ENCODE assay signal across 35 cellular contexts in the genomic region with DNA sequence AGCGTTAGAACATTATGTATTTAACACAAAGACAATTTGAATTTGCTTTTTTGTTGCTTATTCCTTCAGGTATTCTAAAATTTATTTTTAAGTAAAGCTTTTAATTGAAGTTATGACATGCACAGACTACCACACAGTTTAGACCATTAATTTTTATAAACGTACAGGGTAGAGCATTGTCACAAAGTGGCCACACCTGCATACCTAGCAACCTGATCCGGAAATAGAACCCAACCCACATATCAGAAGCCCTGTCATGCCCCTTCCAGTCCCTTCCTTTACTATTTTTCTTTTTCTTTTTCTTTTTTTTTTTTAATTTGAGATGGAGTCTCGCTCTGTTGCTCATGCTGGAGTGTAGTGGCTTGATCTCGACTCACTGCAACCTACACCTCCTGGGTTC. TPM values are rescaled to one million over a fixed set of nuclear protein-coding genes. Genes with fewer than 3 reads are reported as not detected.
"Had no signal": no experiment of that assay in that cellular context is flagged by ENCODE, and none has a peak within 500 bp of the region (broad histone marks: within the 10 kb centered on the region; RNA-seq: fewer than 3 reads in every experiment).

No MANE protein-coding gene starts in this region.

- H3K4me1 ChIP-seq: ascending aorta had no signal

- H3K9me3 Mint-ChIP-seq: activated CD4-positive, alpha-beta memory T cell treated with anti-CD3 and anti-CD28 coated beads for 36 hours; activated CD4-positive, alpha-beta T cell treated with anti-CD3 and anti-CD28 coated beads, Interleukin-2, amount 10 ng/mL, durations not matched to agents 24 days and 14 days; activated CD8-positive, alpha-beta T cell treated with anti-CD3 and anti-CD28 coated beads for 36 hours; activated naive CD4-positive, alpha-beta T cell treated with anti-CD3 and anti-CD28 coated beads, Interleukin-2, amount 10 ng/mL, durations not matched to agents 7 days and 5 days; activated naive CD4-positive, alpha-beta T cell treated with anti-CD3 and anti-CD28 coated beads, Interleukin-2, amount 50 U/mL, for 24 hours; activated naive CD8-positive, alpha-beta T cell treated with anti-CD3 and anti-CD28 coated beads, Interleukin-2, amount 10 ng/mL, durations not matched to agents 7 days and 5 days; activated naive CD8-positive, alpha-beta T cell treated with anti-CD3 and anti-CD28 coated beads, Interleukin-2, amount 50 U/mL, for 24 hours; activated T-cell treated with anti-CD3 and anti-CD28 coated beads, Interleukin-2, amount 50 U/mL, for 24 hours; activated T-helper 2 cell treated with anti-CD3 and anti-CD28 coated beads, Interferon-gamma antibody, Interleukin-2, Interleukin-4, amounts not matched to agents 10 μg/mL and 5 μg/mL and 100 μg/mL, durations not matched to agents 14 hours and 24 hours and 36 hours; central memory CD8-positive, alpha-beta T cell; T-helper 1 cell treated with Interleukin-12 subunit alpha and Interleukin-12 subunit beta and Interleukin-4 antibody, amounts not matched to agents 30 μg/mL and 1 μg/mL, for 36 hours; T-helper 2 cell treated with Interferon-gamma antibody and Interleukin-4, amounts not matched to agents 5 μg/mL and 100 μg/mL, for 36 hours had no signal

- H3K27me3 Mint-ChIP-seq: activated B cell treated with CpG ODN at 0.5 μM for 24 hours; activated CD4-positive, alpha-beta memory T cell treated with anti-CD3 and anti-CD28 coated beads for 36 hours; activated naive CD4-positive, alpha-beta T cell treated with anti-CD3 and anti-CD28 coated beads, Interleukin-2, amount 50 U/mL, for 24 hours; activated naive CD8-positive, alpha-beta T cell; activated naive CD8-positive, alpha-beta T cell treated with anti-CD3 and anti-CD28 coated beads, Interleukin-2, amount 50 U/mL, for 24 hours; activated T-cell treated with anti-CD3 and anti-CD28 coated beads, Interleukin-2, amount 50 U/mL, for 24 hours; central memory CD8-positive, alpha-beta T cell had no signal

- H3K4me3 ChIP-seq: ascending aorta, cardiac muscle cell had no signal

- H3K9me3 ChIP-seq: ascending aorta had no signal

- H3K36me3 Mint-ChIP-seq: activated CD4-positive, alpha-beta memory T cell treated with anti-CD3 and anti-CD28 coated beads for 36 hours; activated naive CD4-positive, alpha-beta T cell treated with anti-CD3 and anti-CD28 coated beads, Interleukin-2, amount 10 ng/mL, durations not matched to agents 7 days and 5 days; activated naive CD4-positive, alpha-beta T cell treated with anti-CD3 and anti-CD28 coated beads, Interleukin-2, amount 50 U/mL, for 24 hours; activated naive CD8-positive, alpha-beta T cell; activated naive CD8-positive, alpha-beta T cell treated with anti-CD3 and anti-CD28 coated beads, Interleukin-2, amount 10 ng/mL, durations not matched to agents 7 days and 5 days had no signal

- H3K27ac ChIP-seq: ascending aorta, cardiac muscle cell, VCaP had no signal

- ATAC-seq: activated CD8-positive, alpha-beta T cell treated with anti-CD3 and anti-CD28 coated beads for 36 hours; activated naive CD8-positive, alpha-beta T cell treated with anti-CD3 and anti-CD28 coated beads, Interleukin-2, amount 50 U/mL, for 24 hours had no signal

- DNase-seq: activated B cell treated with CpG ODN at 0.5 μM for 24 hours; activated CD4-positive, alpha-beta memory T cell treated with anti-CD3 and anti-CD28 coated beads for 36 hours; activated CD4-positive, alpha-beta T cell treated with anti-CD3 and anti-CD28 coated beads for 4 hours; activated CD4-positive, alpha-beta T cell treated with anti-CD3 and anti-CD28 coated beads, Interleukin-2, amount 10 ng/mL, durations not matched to agents 24 days and 14 days; activated CD4-positive, alpha-beta T cell treated with anti-CD3 and anti-CD28 coated beads, Interleukin-2, amount 50 U/mL, for 1 hour; activated CD4-positive, alpha-beta T cell treated with anti-CD3 and anti-CD28 coated beads, Interleukin-2, amount 50 U/mL, for 4 hours; activated CD4-positive, CD25-positive, alpha-beta regulatory T cell treated with anti-CD3 and anti-CD28 coated beads, Interleukin-2, amount 50 U/mL, for 72 hours; activated CD8-positive, alpha-beta memory T cell treated with anti-CD3 and anti-CD28 coated beads, Interleukin-2, amount 50 U/mL, for 4 hours; activated CD8-positive, alpha-beta T cell treated with anti-CD3 and anti-CD28 coated beads for 36 hours; activated effector memory CD4-positive, alpha-beta T cell treated with Interleukin-2 at 50 U/mL for 16 hours; activated gamma-delta T cell; activated naive CD4-positive, alpha-beta T cell treated with anti-CD3 and anti-CD28 coated beads, Interleukin-2, amount 10 ng/mL, durations not matched to agents 7 days and 5 days; activated naive CD4-positive, alpha-beta T cell treated with Interleukin-2 at 50 U/mL for 16 hours; activated naive CD8-positive, alpha-beta T cell treated with anti-CD3 and anti-CD28 coated beads, Interleukin-2, amount 10 ng/mL, durations not matched to agents 7 days and 5 days; activated naive CD8-positive, alpha-beta T cell treated with anti-CD3 and anti-CD28 coated beads, Interleukin-2, amount 50 U/mL, for 24 hours; activated T-cell treated with anti-CD3 and anti-CD28 coated beads for 4 hours; activated T-cell treated with anti-CD3 and anti-CD28 coated beads, Interleukin-2, amount 50 U/mL, for 24 hours; activated T-cell treated with anti-CD3 and anti-CD28 coated beads, Interleukin-2, amount 50 U/mL, for 48 hours; amygdala; anterior cingulate cortex; caudate nucleus; SW 1271; T-helper 1 cell; T-helper 2 cell; T-helper 9 cell had no signal

- H3K4me1 Mint-ChIP-seq: activated B cell treated with CpG ODN at 0.5 μM for 24 hours; activated CD4-positive, alpha-beta T cell treated with anti-CD3 and anti-CD28 coated beads, Interleukin-2, amount 10 ng/mL, durations not matched to agents 24 days and 14 days; activated naive CD4-positive, alpha-beta T cell treated with anti-CD3 and anti-CD28 coated beads, Interleukin-2, amount 10 ng/mL, durations not matched to agents 7 days and 5 days; activated naive CD4-positive, alpha-beta T cell treated with anti-CD3 and anti-CD28 coated beads, Interleukin-2, amount 50 U/mL, for 24 hours; activated naive CD8-positive, alpha-beta T cell treated with anti-CD3 and anti-CD28 coated beads, Interleukin-2, amount 10 ng/mL, durations not matched to agents 7 days and 5 days; activated naive CD8-positive, alpha-beta T cell treated with anti-CD3 and anti-CD28 coated beads, Interleukin-2, amount 50 U/mL, for 24 hours; central memory CD8-positive, alpha-beta T cell had no signal

- H3K4me3 Mint-ChIP-seq: activated B cell treated with CpG ODN at 0.5 μM for 24 hours; activated CD4-positive, alpha-beta memory T cell treated with anti-CD3 and anti-CD28 coated beads for 36 hours; activated CD4-positive, alpha-beta T cell treated with anti-CD3 and anti-CD28 coated beads, Interleukin-2, amount 10 ng/mL, durations not matched to agents 24 days and 14 days; activated CD8-positive, alpha-beta T cell treated with anti-CD3 and anti-CD28 coated beads for 36 hours; activated naive CD4-positive, alpha-beta T cell treated with anti-CD3 and anti-CD28 coated beads, Interleukin-2, amount 10 ng/mL, durations not matched to agents 7 days and 5 days; activated naive CD4-positive, alpha-beta T cell treated with anti-CD3 and anti-CD28 coated beads, Interleukin-2, amount 50 U/mL, for 24 hours; activated naive CD8-positive, alpha-beta T cell; activated naive CD8-positive, alpha-beta T cell treated with anti-CD3 and anti-CD28 coated beads, Interleukin-2, amount 10 ng/mL, durations not matched to agents 7 days and 5 days; activated naive CD8-positive, alpha-beta T cell treated with anti-CD3 and anti-CD28 coated beads, Interleukin-2, amount 50 U/mL, for 24 hours; activated T-cell treated with anti-CD3 and anti-CD28 coated beads, Interleukin-2, amount 50 U/mL, for 24 hours; brain; central memory CD8-positive, alpha-beta T cell; T-helper 1 cell treated with Interleukin-12 subunit alpha and Interleukin-12 subunit beta and Interleukin-4 antibody, amounts not matched to agents 30 μg/mL and 1 μg/mL, for 36 hours; T-helper 2 cell treated with Interferon-gamma antibody and Interleukin-4, amounts not matched to agents 5 μg/mL and 100 μg/mL, for 36 hours had no signal

- H3K36me3 ChIP-seq: ascending aorta had no signal

- H3K27ac Mint-ChIP-seq: activated B cell treated with CpG ODN at 0.5 μM for 24 hours; activated CD4-positive, alpha-beta memory T cell treated with anti-CD3 and anti-CD28 coated beads for 36 hours; activated CD4-positive, alpha-beta T cell treated with anti-CD3 and anti-CD28 coated beads, Interleukin-2, amount 10 ng/mL, durations not matched to agents 24 days and 14 days; activated CD8-positive, alpha-beta T cell treated with anti-CD3 and anti-CD28 coated beads for 36 hours; activated naive CD4-positive, alpha-beta T cell treated with anti-CD3 and anti-CD28 coated beads, Interleukin-2, amount 10 ng/mL, durations not matched to agents 7 days and 5 days; activated naive CD4-positive, alpha-beta T cell treated with anti-CD3 and anti-CD28 coated beads, Interleukin-2, amount 50 U/mL, for 24 hours; activated naive CD8-positive, alpha-beta T cell; activated naive CD8-positive, alpha-beta T cell treated with anti-CD3 and anti-CD28 coated beads, Interleukin-2, amount 10 ng/mL, durations not matched to agents 7 days and 5 days; activated naive CD8-positive, alpha-beta T cell treated with anti-CD3 and anti-CD28 coated beads, Interleukin-2, amount 50 U/mL, for 24 hours; activated T-cell treated with anti-CD3 and anti-CD28 coated beads, Interleukin-2, amount 50 U/mL, for 24 hours; activated T-helper 2 cell treated with anti-CD3 and anti-CD28 coated beads, Interferon-gamma antibody, Interleukin-2, Interleukin-4, amounts not matched to agents 10 μg/mL and 5 μg/mL and 100 μg/mL, durations not matched to agents 14 hours and 24 hours and 36 hours; brain; T-helper 1 cell treated with Interleukin-12 subunit alpha and Interleukin-12 subunit beta and Interleukin-4 antibody, amounts not matched to agents 30 μg/mL and 1 μg/mL, for 36 hours; T-helper 2 cell treated with Interferon-gamma antibody and Interleukin-4, amounts not matched to agents 5 μg/mL and 100 μg/mL, for 36 hours had no signal

- H3K27me3 ChIP-seq: ascending aorta, cardiac muscle cell had no signal

RNA-seq across cellular contexts. Expression of a gene that starts 16.8 kb away (rescaled TPM):
- total RNA-seq: activated B cell treated with CpG ODN at 0.5 μM for 24 hours had no signal
